In genomic region chr4:94408549-94409374, GRCh38 we compare ENCODE assay signal across 1 cellular context.
TF ChIP-seq lines count a peak whose summit lies in the region.

No MANE protein-coding gene starts in this region.

TF ChIP-seq in GM23338, 12 proteins besides CTCF, POLR2A, EP300 and RAD21 (continued from another document):
- no peak for TF ChIP-seq ZNF462 (CRISPR knock-in tag; IDR thresholded peaks at IDR 0.05)
